In the genomic region with DNA sequence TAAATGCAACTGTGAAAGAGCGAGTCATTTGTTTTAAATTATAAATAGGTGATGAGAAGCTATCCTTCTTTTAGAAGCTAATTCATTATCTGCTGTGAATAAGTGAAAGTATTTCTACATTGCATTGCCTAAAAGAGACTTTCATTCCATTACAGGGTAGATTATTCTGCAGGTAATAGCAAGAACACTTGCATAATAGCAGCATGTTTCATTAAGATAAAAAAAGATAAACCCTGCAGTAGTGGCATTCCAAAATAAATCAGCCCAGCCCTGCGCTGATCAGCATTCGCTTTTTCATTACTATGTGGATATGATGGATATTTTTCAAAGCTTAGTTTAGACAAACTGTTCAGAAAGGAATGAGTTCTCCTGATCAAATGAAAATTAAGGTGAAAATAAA, we compare ENCODE assay signal across 22 cellular contexts.
"Had no signal": no experiment of that assay in that cellular context is flagged by ENCODE, and none has a peak within 500 bp of the region (broad histone marks: within the 10 kb centered on the region; RNA-seq: fewer than 3 reads in every experiment).

No MANE protein-coding gene starts in this region.

- H3K27ac ChIP-seq: colonic mucosa, coronary artery, dorsolateral prefrontal cortex, epithelial cell of prostate, esophagus muscularis mucosa, esophagus squamous epithelium, foreskin keratinocyte, gastrocnemius medialis, gastroesophageal sphincter, heart left ventricle, heart right ventricle had no signal

- FAIRE-seq: colon, endometrium, frontal cortex had no signal

- H3K27ac Mint-ChIP-seq: dendritic cell treated with granulocyte-macrophage colony-stimulating factor and Interleukin-4, amounts not matched to agents 40 ng/mL and 50 ng/mL, for 4 days; effector memory CD8-positive, alpha-beta T cell; endodermal cell had no signal

- H3K4me3 ChIP-seq: colonic mucosa, coronary artery, esophagus muscularis mucosa, esophagus squamous epithelium, gastrocnemius medialis, gastroesophageal sphincter, heart left ventricle, heart right ventricle had no signal

- DNase-seq: colonic mucosa; cortex of kidney; dorsolateral prefrontal cortex; effector CD4-positive, alpha-beta T cell; effector CD8-positive, alpha-beta T cell; effector memory CD4-positive, alpha-beta T cell; effector memory CD8-positive, alpha-beta T cell; endodermal cell; esophagus squamous epithelium; gastrocnemius medialis; glutamatergic neuron; heart left ventricle had no signal

- H3K27me3 ChIP-seq: colonic mucosa, esophagus muscularis mucosa, esophagus squamous epithelium, foreskin keratinocyte, gastrocnemius medialis, heart left ventricle, heart right ventricle had no signal

- H3K9me3 ChIP-seq: colonic mucosa, esophagus muscularis mucosa, esophagus squamous epithelium, gastrocnemius medialis, gastroesophageal sphincter, heart left ventricle, heart right ventricle had no signal

- H3K4me3 Mint-ChIP-seq: dendritic cell treated with granulocyte-macrophage colony-stimulating factor and Interleukin-4, amounts not matched to agents 40 ng/mL and 50 ng/mL, for 4 days; effector memory CD8-positive, alpha-beta T cell; endodermal cell had no signal

- H3K4me1 ChIP-seq: esophagus muscularis mucosa, esophagus squamous epithelium, gastrocnemius medialis, heart left ventricle, heart right ventricle had no signal

- H3K4me1 Mint-ChIP-seq: endodermal cell had no signal

- H3K27me3 Mint-ChIP-seq: dendritic cell treated with granulocyte-macrophage colony-stimulating factor and Interleukin-4, amounts not matched to agents 40 ng/mL and 50 ng/mL, for 4 days; effector memory CD8-positive, alpha-beta T cell had no signal

- H3K9me3 Mint-ChIP-seq: dendritic cell treated with granulocyte-macrophage colony-stimulating factor and Interleukin-4, amounts not matched to agents 40 ng/mL and 50 ng/mL, for 4 days; effector memory CD8-positive, alpha-beta T cell; endodermal cell had no signal

- H3K36me3 ChIP-seq: colonic mucosa, esophagus muscularis mucosa, esophagus squamous epithelium, gastrocnemius medialis, gastroesophageal sphincter, heart left ventricle, heart right ventricle had no signal

- ATAC-seq: effector memory CD8-positive, alpha-beta T cell; gastrocnemius medialis; gastroesophageal sphincter; heart left ventricle; heart right ventricle had no signal
